In the genomic region with DNA sequence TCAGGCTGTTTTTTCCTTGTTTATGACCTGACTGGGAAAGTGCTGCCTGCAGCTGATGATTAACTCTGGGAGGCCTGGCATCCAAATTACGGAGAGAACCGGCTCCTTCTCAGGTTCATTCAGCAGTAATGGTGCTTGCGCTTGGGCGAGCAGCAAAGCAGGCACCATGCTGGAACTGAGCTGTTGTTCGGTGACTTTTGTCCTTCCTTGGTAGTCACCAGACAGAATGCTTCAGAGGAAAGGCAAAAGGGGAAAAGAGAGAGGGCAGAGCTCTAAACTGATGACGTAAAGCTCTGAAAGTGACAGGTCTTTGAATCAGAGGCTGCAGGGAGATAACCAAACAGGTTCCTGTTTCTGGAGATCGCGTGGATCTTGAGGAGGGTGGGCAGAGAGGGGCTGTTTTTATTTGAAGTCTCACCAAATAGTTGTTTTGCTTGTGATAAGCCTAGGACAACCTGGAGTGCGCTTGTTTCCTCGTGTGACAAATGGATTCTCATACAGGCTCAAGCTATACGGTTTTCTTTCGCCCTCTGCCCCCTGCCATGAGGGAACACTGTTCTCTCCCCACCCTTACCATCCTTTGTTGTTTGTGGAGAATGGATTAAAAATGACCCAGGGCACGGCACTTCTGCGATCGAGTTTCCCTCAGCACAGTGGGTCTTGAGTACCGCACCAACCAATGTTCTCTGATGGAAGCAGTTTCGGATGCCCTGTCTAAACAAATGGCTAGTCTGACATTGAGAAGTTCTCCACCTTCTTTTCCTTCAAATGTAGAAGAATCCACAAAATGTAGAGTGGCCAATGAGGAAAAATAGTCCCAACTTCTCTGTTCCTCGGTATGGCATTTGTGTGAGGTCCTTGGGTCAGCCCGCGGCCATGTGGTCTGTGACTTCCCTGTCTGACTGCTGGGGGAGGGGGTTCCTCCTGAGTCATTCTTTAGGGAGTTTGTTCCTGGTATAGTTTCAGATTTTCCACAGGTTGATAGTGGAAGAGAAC, we compare ENCODE assay signal across 8 cellular contexts. TPM values are rescaled to one million over a fixed set of nuclear protein-coding genes. Genes with fewer than 3 reads are reported as not detected.
DNase-seq lines count a peak whose midpoint lies in the region; ATAC-seq and TF ChIP-seq lines count a peak whose summit lies in the region.

No MANE protein-coding gene starts in this region.

- no peaks in the 10 kb centered on the region for H3K27me3 ChIP-seq in CD8-positive, alpha-beta memory T cell (ENCODE audit: insufficient read depth, low read length, poor library complexity, severe bottlenecking)
- H3K27me3 ChIP-seq in liver (ENCODE audit: control insufficient read depth in 4 of 4, insufficient read depth in 4 of 4, low read length in 3 of 4): no peaks in the 10 kb centered on the region

- no peaks in the 10 kb centered on the region for H3K9me3 ChIP-seq in CD8-positive, alpha-beta memory T cell (ENCODE audit: low read length)
- no peaks in the 10 kb centered on the region for H3K9me3 ChIP-seq in liver (ENCODE audit: control insufficient read depth in 4 of 4, low read length in 3 of 4)

- WGBS in liver: 65% methylated on average over 20 of the region's 20 CpGs

- no peak overlapping the region for H3K27ac ChIP-seq in CD8-positive, alpha-beta memory T cell (ENCODE audit: low read depth, low read length)
- H3K27ac ChIP-seq in liver (ENCODE audit: low read depth in 1 of 2, low read length in 2 of 2) (peak overlapping the region; percentile 93 to 98), temporal lobe (ENCODE audit: low read depth, low read length) (peak overlapping the region; percentile 98)

- CTCF ChIA-PET in CD8-positive, alpha-beta memory T cell (lab: Charles Lee): interaction anchor here (2.8 kb wide), 1 partner anchor 105 kb away, joined by 33 read pairs; no protein-coding TSS in a partner anchor

- no peak for TF ChIP-seq CTCF in liver (IDR thresholded peaks at IDR 0.05; ENCODE audit: low read depth, low read length, missing input control)

- H3K36me3 Mint-ChIP-seq in CD8-positive, alpha-beta memory T cell: peaks cover 5 to 9% (median 5%) of the 10 kb centered on the region in 3 donors
- peaks cover 0 to 6% of the 10 kb centered on the region in 2 donors for H3K36me3 Mint-ChIP-seq in activated naive CD4-positive, alpha-beta T cell treated with anti-CD3 and anti-CD28 coated beads, Interleukin-2, amount 50 U/mL, for 72 hours

- no peaks in the 10 kb centered on the region for H3K27me3 Mint-ChIP-seq in CD8-positive, alpha-beta memory T cell

- DNase-seq in CD8-positive, alpha-beta memory T cell: no peak
- no peak for DNase-seq in activated naive CD4-positive, alpha-beta T cell treated with anti-CD3 and anti-CD28 coated beads, Interleukin-2, amount 50 U/mL, for 72 hours (ENCODE audit: low spot score in 2 of 2)
- DNase-seq in HuH-7 (ENCODE audit: low spot score) (no peak), NCI-H446 (lab: John Stamatoyannopoulos, UW) (no peak)

- H3K4me3 ChIP-seq in CD8-positive, alpha-beta memory T cell (ENCODE audit: low read length): peak overlapping the region; percentile 33
- peak overlapping the region in 2 of 3 donors; percentile 1 to 91 for H3K4me3 ChIP-seq in liver (ENCODE audit: low read depth in 1 of 3, low read length in 3 of 3)

- peaks cover 20% of the 10 kb centered on the region for H3K4me1 ChIP-seq in CD8-positive, alpha-beta memory T cell (ENCODE audit: insufficient read depth, low read length)
- H3K4me1 ChIP-seq in liver (ENCODE audit: control insufficient read depth in 4 of 4, insufficient read depth in 4 of 4, low read length in 3 of 4): peaks cover 0 to 15% (median 4%) of the 10 kb centered on the region in 4 donors

- ATAC-seq in GM19397 (IDR thresholded peaks at IDR 0.05; ENCODE audit: unreplicated experiment): peak; percentile 24
- ATAC-seq in HG03558 (IDR thresholded peaks at IDR 0.05; ENCODE audit: extremely low read depth, unreplicated experiment): peak; percentile 25
- ATAC-seq in activated naive CD4-positive, alpha-beta T cell treated with anti-CD3 and anti-CD28 coated beads, Interleukin-2, amount 50 U/mL, for 72 hours: peak; percentile 17 to 26

- peak overlapping the region; percentile 94 to 99 (median 96) for H3K27ac Mint-ChIP-seq in CD8-positive, alpha-beta memory T cell
- H3K27ac Mint-ChIP-seq in activated naive CD4-positive, alpha-beta T cell treated with anti-CD3 and anti-CD28 coated beads, Interleukin-2, amount 50 U/mL, for 72 hours: peak overlapping the region; percentile 65 to 95

- H3K9me3 Mint-ChIP-seq in CD8-positive, alpha-beta memory T cell: no peaks in the 10 kb centered on the region
- no peaks in the 10 kb centered on the region for H3K9me3 Mint-ChIP-seq in activated naive CD4-positive, alpha-beta T cell treated with anti-CD3 and anti-CD28 coated beads, Interleukin-2, amount 50 U/mL, for 72 hours

- peak overlapping the region; percentile 90 to 98 (median 94) for H3K4me3 Mint-ChIP-seq in CD8-positive, alpha-beta memory T cell

- POLR2A ChIA-PET in CD8-positive, alpha-beta memory T cell (lab: Charles Lee): interaction anchor here (1.7 kb wide), 1 partner anchor 105 kb away, joined by 6 read pairs; no protein-coding TSS in a partner anchor

- H3K4me1 Mint-ChIP-seq in CD8-positive, alpha-beta memory T cell: peaks cover 22 to 38% (median 37%) of the 10 kb centered on the region in 3 donors

- no peaks in the 10 kb centered on the region for H3K36me3 ChIP-seq in CD8-positive, alpha-beta memory T cell (ENCODE audit: insufficient read depth, low read length)
- no peaks in the 10 kb centered on the region for H3K36me3 ChIP-seq in liver (ENCODE audit: control insufficient read depth in 4 of 4, insufficient read depth in 3 of 4, low read depth in 1 of 4, low read length in 3 of 4)

- no peak for TF ChIP-seq RAD21 in liver (IDR thresholded peaks at IDR 0.05)

- H3K9ac ChIP-seq in liver (ENCODE audit: low read depth in 1 of 2, low read length in 2 of 2): peak overlapping the region; percentile 72 to 99

TF ChIP-seq in liver, 16 proteins besides CTCF, POLR2A, EP300 and RAD21:
- TF ChIP-seq HNF4A (conservative IDR thresholded peaks at IDR 0.05): no peak
- TF ChIP-seq TAF1 (conservative IDR thresholded peaks at IDR 0.05): no peak

RNA-seq across cellular contexts. Expression of a gene that starts 1.3 kb away (rescaled TPM):
- 1 to 10 TPM; 3.1 to 3.5 TPM for total RNA-seq in CD8-positive, alpha-beta memory T cell
- 3.6 TPM for polyA plus RNA-seq in CD8-positive, alpha-beta memory T cell
- 1 to 10 TPM; 2.5 to 2.8 TPM for total RNA-seq in activated naive CD4-positive, alpha-beta T cell treated with anti-CD3 and anti-CD28 coated beads, Interleukin-2, amount 50 U/mL, for 72 hours
- total RNA-seq in liver: 1 to 10 TPM; 8.7 to 9.9 TPM
- polyA plus RNA-seq in liver: 1 to 10 TPM; 1.8 to 5.3 TPM
- 5.4 TPM for total RNA-seq in temporal lobe
